In the genomic region with DNA sequence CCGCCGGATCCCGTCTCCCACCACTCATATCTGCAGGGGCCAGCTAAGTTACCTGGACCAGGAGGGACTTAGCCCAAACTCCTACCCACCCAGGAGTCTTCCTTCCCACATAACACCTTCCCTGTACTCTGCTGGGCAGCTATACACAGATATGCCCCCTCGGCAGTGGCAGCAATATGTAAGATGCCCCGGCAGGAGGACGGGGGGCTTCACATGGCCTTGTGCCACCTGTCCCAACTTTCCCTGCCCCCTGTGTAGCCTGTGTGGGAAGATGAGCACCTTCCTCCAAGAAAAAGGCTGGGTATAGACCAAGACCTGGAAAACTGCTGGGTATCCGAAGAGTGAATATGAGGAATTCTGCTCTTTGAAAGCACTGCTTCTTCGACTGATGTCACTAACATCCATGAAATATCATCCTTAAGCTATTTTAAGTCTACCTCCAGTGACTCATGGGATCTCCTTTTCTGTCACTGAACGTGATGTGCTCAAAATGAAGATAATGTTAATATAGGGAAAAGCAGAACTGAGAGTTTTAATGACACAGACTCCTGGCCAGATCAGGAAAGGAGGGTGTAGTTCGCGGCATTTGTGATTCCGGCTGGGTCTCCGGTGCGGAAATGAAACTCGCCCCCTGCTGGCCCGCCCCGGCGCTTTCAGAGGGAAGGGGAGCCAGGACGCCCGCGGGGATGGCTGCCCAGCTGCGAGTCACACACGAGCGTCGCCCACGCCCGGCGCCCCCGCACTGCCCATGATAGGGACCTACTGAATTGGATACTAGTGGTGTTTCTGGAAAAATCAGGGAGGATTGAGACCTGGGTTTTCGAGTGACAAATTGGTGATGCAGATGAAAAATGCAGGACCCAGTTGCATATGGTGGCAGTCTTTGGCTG, we compare ENCODE assay signal across 8 cellular contexts.
DNase-seq lines count a peak whose midpoint lies in the region; ATAC-seq and FAIRE-seq lines count a peak whose summit lies in the region.

No MANE protein-coding gene starts in this region.

- peaks cover 28 to 45% (median 37%) of the 10 kb centered on the region in 10 experiments for H3K4me1 ChIP-seq in BLaER1 treated with 17β-estradiol and CSF1 and Interleukin-3, amounts not matched to agents 10 nM and 100 nM
- peaks cover 4% of the 10 kb centered on the region; the same call in 1 of the 2 replicates for H3K4me1 ChIP-seq in SJCRH30

- intact Hi-C loops in Right ventricle myocardium superior (cut with DNase I) (loop anchor here (2.0 to 10.0 kb wide), 4 partner anchors 166 to 1270 kb away; partner anchors contain the start of gene HOXA9), posterior vena cava (cut with DNase I) (loop anchor here in 1 of 2 donors (5.0 to 10.0 kb wide), 4 partner anchors 167 to 1270 kb away; partner anchors contain the start of gene HOXA9)

- FAIRE-seq in GM19239 (lab: Jason Lieb, UNC), result peak; percentile 97

- H3K36me3 Mint-ChIP-seq in activated naive CD4-positive, alpha-beta T cell treated with anti-CD3 and anti-CD28 coated beads, Interleukin-2, amount 10 ng/mL, durations not matched to agents 7 days and 5 days, result peaks cover 1% of the 10 kb centered on the region

- peak overlapping the region in 7 of 11 experiments; percentile 2 to 57 (median 34); a peak in 9 of 22 replicates for H3K27ac ChIP-seq in BLaER1 treated with 17β-estradiol and CSF1 and Interleukin-3, amounts not matched to agents 10 nM and 100 nM
- no peak overlapping the region for H3K27ac ChIP-seq in SJCRH30

- peaks cover 7% of the 10 kb centered on the region for H3K9me3 Mint-ChIP-seq in activated naive CD4-positive, alpha-beta T cell treated with anti-CD3 and anti-CD28 coated beads, Interleukin-2, amount 10 ng/mL, durations not matched to agents 7 days and 5 days

- peaks cover 31% of the 10 kb centered on the region for H3K27me3 Mint-ChIP-seq in activated naive CD4-positive, alpha-beta T cell treated with anti-CD3 and anti-CD28 coated beads, Interleukin-2, amount 10 ng/mL, durations not matched to agents 7 days and 5 days

- H3K36me3 ChIP-seq in BLaER1 treated with 17β-estradiol and CSF1 and Interleukin-3, amounts not matched to agents 10 nM and 100 nM, result no peaks in the 10 kb centered on the region
- H3K36me3 ChIP-seq in SJCRH30, result no peaks in the 10 kb centered on the region

- peaks cover 0 to 5% (median 0%) of the 10 kb centered on the region in 11 experiments; a peak in 1 of 22 replicates for H3K9me3 ChIP-seq in BLaER1 treated with 17β-estradiol and CSF1 and Interleukin-3, amounts not matched to agents 10 nM and 100 nM (replicated peaks in 1 of 11)
- H3K9me3 ChIP-seq in SJCRH30 (replicated peaks), result no peaks in the 10 kb centered on the region

- ATAC-seq in HG03378 (IDR thresholded peaks at IDR 0.05; ENCODE audit: unreplicated experiment), result peak; percentile 73
- ATAC-seq in Right ventricle myocardium superior (ENCODE audit: poor library complexity), result peak; percentile 89

- H4K20me1 ChIP-seq in BLaER1 treated with 17β-estradiol and CSF1 and Interleukin-3, amounts not matched to agents 10 nM and 100 nM, result peaks cover 0 to 11% (median 7%) of the 10 kb centered on the region in 11 experiments; a peak in 10 of 22 replicates

- CTCF ChIA-PET in activated naive CD4-positive, alpha-beta T cell treated with anti-CD3 and anti-CD28 coated beads, Interleukin-2, amount 10 ng/mL, durations not matched to agents 7 days and 5 days (lab: Charles Lee), result interaction anchor here (0.6 to 7.6 kb wide), 21 partner anchors 10 to 772 kb away, joined by 3 to 51 read pairs (median 4); no protein-coding TSS in a partner anchor

- H3K9ac ChIP-seq in BLaER1 treated with 17β-estradiol and CSF1 and Interleukin-3, amounts not matched to agents 10 nM and 100 nM, result peak overlapping the region in 5 of 11 experiments; percentile 5 to 28 (median 14); a peak in 4 of 22 replicates

- peak overlapping the region in 6 of 10 experiments; percentile 11 to 36 (median 30); a peak in 7 of 20 replicates for H3K4me3 ChIP-seq in BLaER1 treated with 17β-estradiol and CSF1 and Interleukin-3, amounts not matched to agents 10 nM and 100 nM
- peak overlapping the region; percentile 12; the same call in 1 of the 2 replicates for H3K4me3 ChIP-seq in SJCRH30

- H3K4me2 ChIP-seq in BLaER1 treated with 17β-estradiol and CSF1 and Interleukin-3, amounts not matched to agents 10 nM and 100 nM, result peak overlapping the region; percentile 79 to 98 (median 90)

- DNase-seq in GM19239 (ENCODE audit: insufficient read length, low spot score) (peak; percentile 56), SJCRH30 (peak; percentile 34 to 58), Right ventricle myocardium superior (peak; percentile 79), posterior vena cava (ENCODE audit: low spot score) (peak; percentile 90), ureter (ENCODE audit: low spot score) (peak; percentile 73)
- DNase-seq in activated naive CD4-positive, alpha-beta T cell treated with anti-CD3 and anti-CD28 coated beads, Interleukin-2, amount 10 ng/mL, durations not matched to agents 7 days and 5 days, result peak; percentile 75

- peaks cover 29% of the 10 kb centered on the region for H3K4me1 Mint-ChIP-seq in activated naive CD4-positive, alpha-beta T cell treated with anti-CD3 and anti-CD28 coated beads, Interleukin-2, amount 10 ng/mL, durations not matched to agents 7 days and 5 days

- H3K27ac Mint-ChIP-seq in activated naive CD4-positive, alpha-beta T cell treated with anti-CD3 and anti-CD28 coated beads, Interleukin-2, amount 10 ng/mL, durations not matched to agents 7 days and 5 days, result no peak overlapping the region

- H3K27me3 ChIP-seq in BLaER1 treated with 17β-estradiol and CSF1 and Interleukin-3, amounts not matched to agents 10 nM and 100 nM, result peaks cover 0 to 48% (median 19%) of the 10 kb centered on the region in 11 experiments; a peak in 16 of 22 replicates
- H3K27me3 ChIP-seq in SJCRH30, result no peaks in the 10 kb centered on the region

- H3K4me3 Mint-ChIP-seq in activated naive CD4-positive, alpha-beta T cell treated with anti-CD3 and anti-CD28 coated beads, Interleukin-2, amount 10 ng/mL, durations not matched to agents 7 days and 5 days, result peak overlapping the region; percentile 4
